Comparison of ENCODE assay signal across 8 cellular contexts in the genomic region with DNA sequence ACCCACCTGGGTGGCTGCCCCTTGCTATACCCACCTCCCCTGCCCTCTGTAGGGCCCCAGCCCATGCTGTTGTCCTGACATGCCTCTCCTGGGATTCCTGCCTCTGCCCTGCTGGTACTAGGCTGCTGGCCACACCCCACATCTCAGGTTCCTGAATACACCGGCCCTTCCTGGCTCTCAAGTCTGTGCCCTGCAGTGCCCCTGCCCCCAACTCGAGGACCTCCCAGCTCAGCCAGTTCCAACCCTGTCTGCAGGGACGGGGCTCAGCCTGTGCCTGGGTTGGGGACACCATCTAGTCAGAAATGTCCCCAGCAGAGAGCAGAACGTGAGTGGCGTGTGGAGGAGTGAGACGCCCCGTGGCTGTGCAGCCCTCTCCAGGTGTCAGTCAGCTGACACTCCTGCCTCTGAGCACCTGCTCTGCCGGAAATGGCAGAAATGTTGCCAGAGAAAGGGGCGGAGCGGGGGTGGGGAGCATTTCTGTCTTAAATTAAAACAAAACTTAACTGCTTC. TPM values are rescaled to one million over a fixed set of nuclear protein-coding genes. Genes with fewer than 3 reads are reported as not detected.
DNase-seq lines count a peak whose midpoint lies in the region; ATAC-seq, FAIRE-seq and TF ChIP-seq lines count a peak whose summit lies in the region.

No MANE protein-coding gene starts in this region.

- H3K4me1 Mint-ChIP-seq in type B pancreatic cell (ENCODE audit: unreplicated experiment) = no peaks in the 10 kb centered on the region

- peaks cover 7% of the 10 kb centered on the region for H3K36me3 Mint-ChIP-seq in type B pancreatic cell

- no peaks in the 10 kb centered on the region for H3K27me3 Mint-ChIP-seq in type B pancreatic cell

- no peaks in the 10 kb centered on the region for H3K9me3 Mint-ChIP-seq in type B pancreatic cell

- no peak for TF ChIP-seq CTCF in type B pancreatic cell (conservative IDR thresholded peaks at IDR 0.05)

- DNase-seq in NCI-H2196 treated with DMSO at 0.1 percent for 48 hours (lab: John Stamatoyannopoulos, UW; ENCODE audit: unreplicated experiment) (peak; percentile 85), type B pancreatic cell (ENCODE audit: extremely low spot score, unreplicated experiment) (no peak), glomerular visceral epithelial cell (ENCODE audit: extremely low spot score) (no peak), HTR-8/SVneo (ENCODE audit: insufficient read length, low spot score) (no peak)
- DNase-seq in activated naive CD4-positive, alpha-beta T cell (lab: John Stamatoyannopoulos, UW) = peak in 3 of 4 experiments; percentile 22 to 82 (median 71)
- peak; percentile 32 to 49 for DNase-seq in stimulated activated CD4-positive, alpha-beta T cell treated with anti-CD3 and anti-CD28 coated beads, Interleukin-1b, Interleukin-23, amount 100 ng/mL, for 4 hours (ENCODE audit: low read depth in 2 of 2)

- no peak for FAIRE-seq in HTR-8/SVneo (lab: Jason Lieb, UNC)

- no peak overlapping the region for H3K4me3 Mint-ChIP-seq in type B pancreatic cell

- peak; percentile 62 for ATAC-seq in GM21447 (IDR thresholded peaks at IDR 0.05; ENCODE audit: unreplicated experiment)
- ATAC-seq in HG03039 (IDR thresholded peaks at IDR 0.05; ENCODE audit: unreplicated experiment) = no peak

- no peak overlapping the region for H3K27ac Mint-ChIP-seq in type B pancreatic cell

RNA-seq across cellular contexts. Expression of a gene that starts 28.7 kb away (rescaled TPM):
- total RNA-seq in type B pancreatic cell (ENCODE audit: low replicate concordance) = 23.6 and 29.0 TPM in 2 replicates

RNA-seq across cellular contexts. Expression of a gene that starts 49.2 kb away (rescaled TPM):
- 5.0 TPM in 1 of 2 replicates, not detected in the other for total RNA-seq in type B pancreatic cell (ENCODE audit: low replicate concordance)

Comparison
In these comparisons a context has a peak if more than half of its experiments do, and no peak if none do; other contexts are left out.
1. DNase-seq: peak in NCI-H2196 treated with DMSO at 0.1 percent for 48 hours (single experiment), activated naive CD4-positive, alpha-beta T cell (3 of 4) and stimulated activated CD4-positive, alpha-beta T cell treated with anti-CD3 and anti-CD28 coated beads, Interleukin-1b, Interleukin-23, amount 100 ng/mL, for 4 hours (2 of 2); none in type B pancreatic cell (single experiment), glomerular visceral epithelial cell (single experiment) and HTR-8/SVneo (single experiment).